In genomic region chr5:171421331-171422262, GRCh38 we compare ENCODE assay signal across 14 cellular contexts. TPM values are rescaled to one million over a fixed set of nuclear protein-coding genes. Genes with fewer than 3 reads are reported as not detected.
A peak's percentile ranks its signal among the peaks of the same experiment; 100 is the strongest.
DNase-seq lines count a peak whose midpoint lies in the region; ATAC-seq and TF ChIP-seq lines count a peak whose summit lies in the region.
"Had no signal": no experiment of that assay in that cellular context is flagged by ENCODE, and none has a peak within 500 bp of the region (broad histone marks: within the 10 kb centered on the region; RNA-seq: fewer than 3 reads in every experiment).

No MANE protein-coding gene starts in this region.

- peaks cover 3% of the 10 kb centered on the region for H3K27me3 Mint-ChIP-seq in activated naive CD8-positive, alpha-beta T cell
- H3K27me3 Mint-ChIP-seq in activated naive CD8-positive, alpha-beta T cell treated with anti-CD3 and anti-CD28 coated beads, Interleukin-2, amount 50 U/mL, for 24 hours = peaks cover 22% of the 10 kb centered on the region
- H3K27me3 Mint-ChIP-seq in T-helper 17 cell = peaks cover 5% of the 10 kb centered on the region

- no peaks in the 10 kb centered on the region for H3K36me3 ChIP-seq in suprapubic skin
- H3K36me3 ChIP-seq: gastroesophageal sphincter, upper lobe of right lung had no signal

- peaks cover 31% of the 10 kb centered on the region for H3K27me3 ChIP-seq in suprapubic skin
- H3K27me3 ChIP-seq: upper lobe of right lung had no signal

- H3K36me3 Mint-ChIP-seq in activated naive CD8-positive, alpha-beta T cell = no peaks in the 10 kb centered on the region
- H3K36me3 Mint-ChIP-seq in activated naive CD8-positive, alpha-beta T cell treated with anti-CD3 and anti-CD28 coated beads, Interleukin-2, amount 50 U/mL, for 24 hours (ENCODE audit: low read depth) = no peaks in the 10 kb centered on the region
- no peaks in the 10 kb centered on the region for H3K36me3 Mint-ChIP-seq in T-helper 17 cell (ENCODE audit: low read depth)
- H3K36me3 Mint-ChIP-seq: activated CD4-positive, alpha-beta memory T cell treated with anti-CD3 and anti-CD28 coated beads for 36 hours; activated naive CD4-positive, alpha-beta T cell treated with anti-CD3 and anti-CD28 coated beads, Interleukin-2, amount 10 ng/mL, durations not matched to agents 7 days and 5 days had no signal

- ATAC-seq in activated naive CD8-positive, alpha-beta T cell treated with anti-CD3 and anti-CD28 coated beads, Interleukin-2, amount 50 U/mL, for 24 hours = no peak
- ATAC-seq in T-helper 17 cell (no peak), HG03378 (IDR thresholded peaks at IDR 0.05; ENCODE audit: unreplicated experiment) (no peak)

- H3K4me3 ChIP-seq in suprapubic skin = peak overlapping the region; percentile 57

- H3K4me1 ChIP-seq in suprapubic skin = peaks cover 31% of the 10 kb centered on the region

- H3K9me3 Mint-ChIP-seq in activated naive CD8-positive, alpha-beta T cell (ENCODE audit: low read depth) = no peaks in the 10 kb centered on the region
- H3K9me3 Mint-ChIP-seq in activated naive CD8-positive, alpha-beta T cell treated with anti-CD3 and anti-CD28 coated beads, Interleukin-2, amount 50 U/mL, for 24 hours = no peaks in the 10 kb centered on the region
- H3K9me3 Mint-ChIP-seq: activated CD4-positive, alpha-beta memory T cell treated with anti-CD3 and anti-CD28 coated beads for 36 hours; activated naive CD4-positive, alpha-beta T cell treated with anti-CD3 and anti-CD28 coated beads, Interleukin-2, amount 10 ng/mL, durations not matched to agents 7 days and 5 days had no signal

- peak overlapping the region; percentile 70 for H3K4me3 Mint-ChIP-seq in activated naive CD8-positive, alpha-beta T cell
- no peak overlapping the region for H3K4me3 Mint-ChIP-seq in activated naive CD8-positive, alpha-beta T cell treated with anti-CD3 and anti-CD28 coated beads, Interleukin-2, amount 50 U/mL, for 24 hours
- H3K4me3 Mint-ChIP-seq in T-helper 17 cell = peak overlapping the region; percentile 28
- H3K4me3 Mint-ChIP-seq: activated CD4-positive, alpha-beta memory T cell treated with anti-CD3 and anti-CD28 coated beads for 36 hours had no signal

- TF ChIP-seq CTCF in suprapubic skin (IDR thresholded peaks at IDR 0.05) = no peak

- TF ChIP-seq EP300 in suprapubic skin (IDR thresholded peaks at IDR 0.05) = no peak

- no peak overlapping the region for H3K27ac ChIP-seq in suprapubic skin
- H3K27ac ChIP-seq: upper lobe of right lung had no signal

- H3K4me1 Mint-ChIP-seq in activated naive CD8-positive, alpha-beta T cell (ENCODE audit: low read depth) = peaks cover 10% of the 10 kb centered on the region
- H3K4me1 Mint-ChIP-seq in activated naive CD8-positive, alpha-beta T cell treated with anti-CD3 and anti-CD28 coated beads, Interleukin-2, amount 50 U/mL, for 24 hours = peaks cover 12% of the 10 kb centered on the region
- H3K4me1 Mint-ChIP-seq in T-helper 17 cell = peaks cover 10% of the 10 kb centered on the region

- no peaks in the 10 kb centered on the region for H3K9me3 ChIP-seq in T-helper 17 cell (ENCODE audit: control insufficient read depth, low read length, poor library complexity, severe bottlenecking)
- no peaks in the 10 kb centered on the region for H3K9me3 ChIP-seq in suprapubic skin
- H3K9me3 ChIP-seq: gastroesophageal sphincter, upper lobe of right lung had no signal

- no peak for TF ChIP-seq POLR2A in suprapubic skin (IDR thresholded peaks at IDR 0.05)

- H3K27ac Mint-ChIP-seq in activated naive CD8-positive, alpha-beta T cell = no peak overlapping the region
- no peak overlapping the region for H3K27ac Mint-ChIP-seq in activated naive CD8-positive, alpha-beta T cell treated with anti-CD3 and anti-CD28 coated beads, Interleukin-2, amount 50 U/mL, for 24 hours
- no peak overlapping the region for H3K27ac Mint-ChIP-seq in T-helper 17 cell
- H3K27ac Mint-ChIP-seq: activated CD4-positive, alpha-beta memory T cell treated with anti-CD3 and anti-CD28 coated beads for 36 hours; activated naive CD4-positive, alpha-beta T cell treated with anti-CD3 and anti-CD28 coated beads, Interleukin-2, amount 10 ng/mL, durations not matched to agents 7 days and 5 days had no signal

- no peak for DNase-seq in activated naive CD8-positive, alpha-beta T cell treated with anti-CD3 and anti-CD28 coated beads, Interleukin-2, amount 50 U/mL, for 24 hours
- no peak for DNase-seq in T-helper 17 cell
- peak; percentile 46 for DNase-seq in islet precursor cell
- DNase-seq in suprapubic skin (ENCODE audit: low spot score in 2 of 2) = peak in 1 of 2 donors; percentile 58
- DNase-seq in AG08396 (ENCODE audit: low spot score) = no peak
- no peak for DNase-seq in epidermal melanocyte (ENCODE audit: insufficient read length, low spot score)
- DNase-seq: activated CD4-positive, alpha-beta memory T cell treated with anti-CD3 and anti-CD28 coated beads for 36 hours; activated naive CD4-positive, alpha-beta T cell treated with anti-CD3 and anti-CD28 coated beads, Interleukin-2, amount 10 ng/mL, durations not matched to agents 7 days and 5 days had no signal

- 38% methylated on average over 9 of the region's 16 CpGs for WGBS in suprapubic skin

RNA-seq across cellular contexts. Expression of gene FGF18, which starts 2.1 kb away (rescaled TPM):
- total RNA-seq in T-helper 17 cell (under 1 TPM; 0.44 to 0.50 TPM), suprapubic skin (1 to 10 TPM in 1 of 4 donors, under 1 TPM in 3; 0.32 to 3.2 (median 0.50) TPM)
- total RNA-seq: dermis microvascular lymphatic vessel endothelial cell; T-helper 1 cell treated with Interleukin-12 subunit alpha and Interleukin-12 subunit beta and Interleukin-4 antibody, amounts not matched to agents 30 ng/mL and 1 ng/mL, for 36 hours had no signal

RNA-seq across cellular contexts. Expression of gene NPM1, which starts 33.9 kb away (rescaled TPM):
- total RNA-seq in T-helper 17 cell (1,000 to 10,000 TPM; 1,005 to 1,022 TPM), suprapubic skin (100 to 1,000 TPM; 439 to 524 (median 469) TPM)
